9 cellular contexts compared by ENCODE assay signal in the genomic region with DNA sequence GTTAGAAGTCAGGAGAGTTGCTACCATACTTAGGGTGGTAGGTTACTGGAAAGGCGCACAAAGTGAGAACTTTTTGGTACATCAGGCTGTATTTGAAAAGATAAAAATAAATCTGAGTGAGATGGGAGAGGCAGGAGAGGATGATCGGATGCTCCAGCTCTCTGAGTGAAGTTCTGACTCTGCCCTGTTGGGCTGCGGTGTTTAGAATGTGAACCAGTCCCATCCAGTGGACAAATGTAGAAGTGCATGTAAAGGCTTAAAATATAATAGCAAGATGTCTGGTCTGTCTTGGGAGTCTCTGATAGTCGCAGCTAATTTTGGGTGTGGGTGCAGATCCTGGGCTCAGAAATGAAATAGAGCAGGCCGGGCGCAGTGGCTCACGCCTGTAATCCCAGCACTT. TPM values are rescaled to one million over a fixed set of nuclear protein-coding genes. Genes with fewer than 3 reads are reported as not detected.
A peak's percentile ranks its signal among the peaks of the same experiment; 100 is the strongest.
DNase-seq lines count a peak whose midpoint lies in the region; ATAC-seq and TF ChIP-seq lines count a peak whose summit lies in the region.
"Had no signal": no experiment of that assay in that cellular context is flagged by ENCODE, and none has a peak within 500 bp of the region (broad histone marks: within the 10 kb centered on the region; RNA-seq: fewer than 3 reads in every experiment).

No MANE protein-coding gene starts in this region.

- peak; percentile 99 for ATAC-seq in GM21723 (IDR thresholded peaks at IDR 0.05; ENCODE audit: unreplicated experiment)
- peak; percentile 93 for ATAC-seq in stimulated activated naive CD8-positive, alpha-beta T cell treated with anti-CD3 and anti-CD28 coated beads, Interleukin-15, amount 100 ng/mL, for 72 hours

- peaks cover 2% of the 10 kb centered on the region for H3K27me3 Mint-ChIP-seq in IgD-negative memory B cell
- peaks cover 16% of the 10 kb centered on the region for H3K27me3 Mint-ChIP-seq in stimulated activated naive CD8-positive, alpha-beta T cell treated with anti-CD3 and anti-CD28 coated beads, Interleukin-15, amount 100 ng/mL, for 72 hours

- H3K36me3 ChIP-seq in SJSA1 (no peaks in the 10 kb centered on the region), kidney epithelial cell (ENCODE audit: control insufficient read depth, insufficient read depth, low read length) (no peaks in the 10 kb centered on the region)

- peaks cover 6 to 10% (median 7%) of the 10 kb centered on the region in 3 donors for H3K4me1 Mint-ChIP-seq in IgD-negative memory B cell
- peaks cover 5% of the 10 kb centered on the region for H3K4me1 Mint-ChIP-seq in stimulated activated naive CD8-positive, alpha-beta T cell treated with anti-CD3 and anti-CD28 coated beads, Interleukin-15, amount 100 ng/mL, for 72 hours

- TF ChIP-seq CTCF in cardiac fibroblast (IDR thresholded peaks at IDR 0.05; ENCODE audit: low read depth, low read length) (peak; percentile 81), kidney epithelial cell (IDR thresholded peaks at IDR 0.05; ENCODE audit: insufficient read depth, low read length, poor library complexity, severe bottlenecking) (peak; percentile 68)

- H3K36me3 Mint-ChIP-seq in IgD-negative memory B cell = peaks cover 2% of the 10 kb centered on the region

- H3K4me1 ChIP-seq in SJSA1 (replicated peaks) = no peaks in the 10 kb centered on the region

- no peak overlapping the region for H3K27ac ChIP-seq in SJSA1
- H3K27ac ChIP-seq: skin epidermis had no signal

- peaks cover 3% of the 10 kb centered on the region; the same call in 1 of the 2 replicates for H3K27me3 ChIP-seq in SJSA1 (replicated peaks)
- H3K27me3 ChIP-seq in kidney epithelial cell (ENCODE audit: control insufficient read depth, insufficient read depth, low read length) = no peaks in the 10 kb centered on the region

- H3K4me3 Mint-ChIP-seq in IgD-negative memory B cell = peak overlapping the region; percentile 30 to 79 (median 73)
- no peak overlapping the region for H3K4me3 Mint-ChIP-seq in stimulated activated naive CD8-positive, alpha-beta T cell treated with anti-CD3 and anti-CD28 coated beads, Interleukin-15, amount 100 ng/mL, for 72 hours

- H3K9me3 ChIP-seq in SJSA1 (replicated peaks) = no peaks in the 10 kb centered on the region

- H3K27ac Mint-ChIP-seq in IgD-negative memory B cell = peak overlapping the region in 1 of 3 donors; percentile 80
- no peak overlapping the region for H3K27ac Mint-ChIP-seq in stimulated activated naive CD8-positive, alpha-beta T cell treated with anti-CD3 and anti-CD28 coated beads, Interleukin-15, amount 100 ng/mL, for 72 hours

- DNase-seq in activated gamma-delta T cell treated with Interleukin-2 at 50 U/mL for 16 hours (peak; percentile 13), activated gamma-delta T cell (lab: John Stamatoyannopoulos, UW) (no peak), SJSA1 (ENCODE audit: low read depth in 1 of 2, low spot score in 2 of 2) (peak in 1 of 2 experiments; percentile 28), cardiac fibroblast (ENCODE audit: low read depth in 2 of 2) (peak; percentile 75 to 82), kidney epithelial cell (ENCODE audit: low read depth) (no peak)
- DNase-seq in stimulated activated naive CD8-positive, alpha-beta T cell treated with anti-CD3 and anti-CD28 coated beads, Interleukin-15, amount 100 ng/mL, for 72 hours = peak; percentile 19 to 34

- H3K9me3 Mint-ChIP-seq in IgD-negative memory B cell = peaks cover 0 to 2% (median 0%) of the 10 kb centered on the region in 3 donors
- no peaks in the 10 kb centered on the region for H3K9me3 Mint-ChIP-seq in stimulated activated naive CD8-positive, alpha-beta T cell treated with anti-CD3 and anti-CD28 coated beads, Interleukin-15, amount 100 ng/mL, for 72 hours

- H3K4me3 ChIP-seq in SJSA1 (peak overlapping the region; percentile 10; the same call in 1 of the 2 replicates), cardiac fibroblast (replicated peaks in 1 of 2; ENCODE audit: low read depth in 2 of 2, low read length in 2 of 2) (peak overlapping the region in 1 of 2 donors; percentile 33), kidney epithelial cell (ENCODE audit: low read depth, low read length) (no peak overlapping the region)
- H3K4me3 ChIP-seq: skin epidermis had no signal

RNA-seq across cellular contexts. Expression of gene ACKR2, which starts 30.4 kb away (rescaled TPM):
- not detected for polyA plus RNA-seq in IgD-negative memory B cell
- not detected in 2 replicates for total RNA-seq in SJSA1 (2014; rRNA removed; shearing (Covaris generic))
- total RNA-seq in kidney epithelial cell = 6.2 and 6.4 TPM in 2 replicates

RNA-seq across cellular contexts. Expression of gene HIGD1A, which starts 35.3 kb away (rescaled TPM):
- 66.7 TPM for polyA plus RNA-seq in IgD-negative memory B cell
- total RNA-seq in SJSA1 (2014; rRNA removed; shearing (Covaris generic)) = 227 and 295 TPM in 2 replicates
- total RNA-seq in kidney epithelial cell = 181 and 190 TPM in 2 replicates

RNA-seq across cellular contexts. Expression of gene CYP8B1, which starts 36.1 kb away (rescaled TPM):
- not detected for polyA plus RNA-seq in IgD-negative memory B cell
- not detected in 2 replicates for total RNA-seq in SJSA1 (2014; rRNA removed; shearing (Covaris generic))
- total RNA-seq in kidney epithelial cell = not detected in 2 replicates

Comparison
In these comparisons a context has a peak if more than half of its experiments do, and no peak if none do; other contexts are left out.
1. DNase-seq: peak in activated gamma-delta T cell treated with Interleukin-2 at 50 U/mL for 16 hours (single experiment), cardiac fibroblast (2 of 2) and stimulated activated naive CD8-positive, alpha-beta T cell treated with anti-CD3 and anti-CD28 coated beads, Interleukin-15, amount 100 ng/mL, for 72 hours (2 of 2); none in activated gamma-delta T cell (single experiment) and kidney epithelial cell (single experiment).
2. H3K4me3 Mint-ChIP-seq: peak in IgD-negative memory B cell (4 of 4); none in stimulated activated naive CD8-positive, alpha-beta T cell treated with anti-CD3 and anti-CD28 coated beads, Interleukin-15, amount 100 ng/mL, for 72 hours (0 of 2).